In the genomic region with DNA sequence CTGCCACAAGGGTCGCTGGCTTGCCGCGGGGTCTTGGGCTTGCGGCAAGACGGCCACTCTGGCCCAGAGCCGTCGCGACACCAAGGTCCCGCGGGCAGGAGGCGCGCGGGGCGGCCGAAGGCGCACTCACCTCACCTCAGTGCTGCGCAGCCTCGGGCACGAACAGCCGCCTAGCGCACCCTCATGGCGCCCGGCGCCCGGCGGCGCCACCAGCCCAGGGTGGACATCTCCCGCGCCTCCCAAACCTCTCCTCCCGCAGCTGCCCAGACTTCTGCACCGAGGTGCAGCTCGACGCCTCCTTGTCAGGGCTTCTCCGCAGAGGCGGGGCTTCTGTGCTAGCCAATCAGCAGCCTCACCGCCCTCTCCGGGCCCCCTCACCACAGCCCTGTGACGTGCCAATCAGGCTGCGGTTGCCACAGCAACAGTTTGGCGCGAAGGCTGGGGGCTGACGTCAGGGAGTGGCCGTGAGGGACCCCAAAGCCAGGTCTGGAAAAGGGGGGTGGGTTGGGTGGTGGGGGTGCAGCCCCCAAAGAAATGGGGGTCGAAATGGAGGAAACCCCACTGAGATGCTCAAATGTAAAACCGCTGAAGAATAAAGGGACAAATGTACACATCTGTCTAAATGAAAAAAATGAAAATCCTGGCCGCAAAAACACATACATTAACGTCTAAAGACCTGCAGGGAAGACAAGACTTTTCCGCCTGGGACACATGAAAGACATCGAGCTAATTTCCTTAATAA, we compare ENCODE assay signal across 8 cellular contexts. TPM values are rescaled to one million over a fixed set of nuclear protein-coding genes. Genes with fewer than 3 reads are reported as not detected.
A peak's percentile ranks its signal among the peaks of the same experiment; 100 is the strongest.
DNase-seq lines count a peak whose midpoint lies in the region; ATAC-seq lines count a peak whose summit lies in the region.
"Had no signal": no experiment of that assay in that cellular context is flagged by ENCODE, and none has a peak within 500 bp of the region (broad histone marks: within the 10 kb centered on the region; RNA-seq: fewer than 3 reads in every experiment).

A gene (minus strand): TSS at position 275 of the 742 bp plus-strand sequence. CDS start 16,071 bp downstream, outside the sequence.
A gene (minus strand): TSS at position 275 of the 742 bp plus-strand sequence. CDS start 16,449 bp downstream, outside the sequence.

- peak within 1 kb of the TSS in 1 of 2 experiments; percentile 67 for H3K4me3 ChIP-seq in mesenchymal stem cell (ENCODE audit: insufficient read depth in 1 of 2, low read depth in 1 of 2, low read length in 2 of 2)

- peak within 1 kb of the TSS; percentile 61 for H4K91ac ChIP-seq in mesenchymal stem cell (ENCODE audit: low read length)

- H3K4me2 ChIP-seq in mesenchymal stem cell (ENCODE audit: low read length, poor library complexity, severe bottlenecking), result no peak within 1 kb of the TSS

- H3K27ac Mint-ChIP-seq in dendritic cell treated with granulocyte-macrophage colony-stimulating factor and Interleukin-4, amounts not matched to agents 40 ng/mL and 50 ng/mL, for 4 days, result peak within 1 kb of the TSS; percentile 69
- H3K27ac Mint-ChIP-seq: activated naive CD4-positive, alpha-beta T cell treated with anti-CD3 and anti-CD28 coated beads for 36 hours had no signal

- H3K9me3 Mint-ChIP-seq in dendritic cell treated with granulocyte-macrophage colony-stimulating factor and Interleukin-4, amounts not matched to agents 40 ng/mL and 50 ng/mL, for 4 days, result peaks cover 53% of the 10 kb centered on the region

- intact Hi-C loops in dendritic cell treated with granulocyte-macrophage colony-stimulating factor and Interleukin-4, amounts not matched to agents 40 ng/mL and 50 ng/mL, for 4 days (cut with micrococcal nuclease), result no loop called here

- H3K23ac ChIP-seq in mesenchymal stem cell (ENCODE audit: low read length in 2 of 2), result no peak within 1 kb of the TSS

- H3K36me3 ChIP-seq in mesenchymal stem cell (ENCODE audit: control insufficient read depth in 1 of 2, insufficient read depth in 2 of 2, low read depth in 1 of 2, low read length in 2 of 2), result no peaks in the 10 kb centered on the region

- no peak within 1 kb of the TSS for H2AFZ ChIP-seq in mesenchymal stem cell (ENCODE audit: low read depth, low read length)

- no peaks in the 10 kb centered on the region for H3K79me1 ChIP-seq in mesenchymal stem cell (replicated peaks; ENCODE audit: low read length, poor library complexity, severe bottlenecking)

- H3K9ac ChIP-seq in mesenchymal stem cell (ENCODE audit: low read length), result peak within 1 kb of the TSS; percentile 63

- WGBS in mesenchymal stem cell, result 92% methylated on average over 49 of the region's 49 CpGs

- no peak within 1 kb of the TSS for H2BK12ac ChIP-seq in mesenchymal stem cell (ENCODE audit: low read length in 2 of 2)

- peaks cover 25% of the 10 kb centered on the region for H3K27me3 Mint-ChIP-seq in dendritic cell treated with granulocyte-macrophage colony-stimulating factor and Interleukin-4, amounts not matched to agents 40 ng/mL and 50 ng/mL, for 4 days

- H4K8ac ChIP-seq in mesenchymal stem cell (ENCODE audit: low read length), result no peak within 1 kb of the TSS

- no peak within 1 kb of the TSS for H2AK5ac ChIP-seq in mesenchymal stem cell (ENCODE audit: low read length, severe bottlenecking)

- H2BK5ac ChIP-seq in mesenchymal stem cell (ENCODE audit: low read depth, low read length, poor library complexity, severe bottlenecking), result no peak within 1 kb of the TSS

- H3K27me3 ChIP-seq in mesenchymal stem cell (ENCODE audit: control insufficient read depth in 1 of 2, insufficient read depth in 1 of 2, low read length in 2 of 2), result no peaks in the 10 kb centered on the region

- no peak within 1 kb of the TSS for H2BK15ac ChIP-seq in mesenchymal stem cell (ENCODE audit: low read depth, poor library complexity, severe bottlenecking)

- no peak within 1 kb of the TSS for H3K18ac ChIP-seq in mesenchymal stem cell (ENCODE audit: low read depth in 1 of 2, low read length in 2 of 2)

- no peak for ATAC-seq in HG03442 (IDR thresholded peaks at IDR 0.05; ENCODE audit: unreplicated experiment)
- no peak for ATAC-seq in GM21526 (IDR thresholded peaks at IDR 0.05; ENCODE audit: low FRiP score, unreplicated experiment)

- DNase-seq in NCI-H69 (lab: John Stamatoyannopoulos, UW) (peak; percentile 94), mesenchymal stem cell (no peak), AG08396 (ENCODE audit: low spot score) (no peak)
- DNase-seq: activated naive CD4-positive, alpha-beta T cell treated with anti-CD3 and anti-CD28 coated beads for 36 hours had no signal

- H3K14ac ChIP-seq in mesenchymal stem cell (ENCODE audit: low read length in 2 of 2), result no peak within 1 kb of the TSS

- peaks cover 9% of the 10 kb centered on the region for H3K9me3 ChIP-seq in mesenchymal stem cell (ENCODE audit: control insufficient read depth, low read length)

- no peak within 1 kb of the TSS for H3K4ac ChIP-seq in mesenchymal stem cell (ENCODE audit: low read depth in 1 of 2, low read length in 2 of 2)

- peaks cover 11% of the 10 kb centered on the region for H3K4me1 Mint-ChIP-seq in dendritic cell treated with granulocyte-macrophage colony-stimulating factor and Interleukin-4, amounts not matched to agents 40 ng/mL and 50 ng/mL, for 4 days (ENCODE audit: low read depth)

- H3K4me3 Mint-ChIP-seq in dendritic cell treated with granulocyte-macrophage colony-stimulating factor and Interleukin-4, amounts not matched to agents 40 ng/mL and 50 ng/mL, for 4 days, result peak within 1 kb of the TSS; percentile 59
- H3K4me3 Mint-ChIP-seq: activated naive CD4-positive, alpha-beta T cell treated with anti-CD3 and anti-CD28 coated beads for 36 hours had no signal

- no peak within 1 kb of the TSS for H2BK120ac ChIP-seq in mesenchymal stem cell (ENCODE audit: low read depth, low read length)

- H3K4me1 ChIP-seq in mesenchymal stem cell (ENCODE audit: control insufficient read depth, insufficient read depth, low read depth, low read length), result no peaks in the 10 kb centered on the region

- H3K27ac ChIP-seq in mesenchymal stem cell (ENCODE audit: low read length, poor library complexity, severe bottlenecking) (no peak within 1 kb of the TSS), temporal lobe (ENCODE audit: low read depth, low read length) (peak within 1 kb of the TSS; percentile 82)

- H3K36me3 Mint-ChIP-seq in dendritic cell treated with granulocyte-macrophage colony-stimulating factor and Interleukin-4, amounts not matched to agents 40 ng/mL and 50 ng/mL, for 4 days (ENCODE audit: low read depth), result peaks cover 8% of the 10 kb centered on the region

RNA-seq across cellular contexts. Expression of the first gene that starts in this region (rescaled TPM):
- not detected for polyA plus RNA-seq in mesenchymal stem cell (2013, experiment 1 of 2)
- not detected for polyA plus RNA-seq in mesenchymal stem cell (2013, experiment 2 of 2)
- total RNA-seq in temporal lobe, result 38.1 TPM
- total RNA-seq: activated naive CD4-positive, alpha-beta T cell treated with anti-CD3 and anti-CD28 coated beads for 36 hours had no signal

RNA-seq across cellular contexts. Expression of the second gene that starts in this region (rescaled TPM):
- polyA plus RNA-seq in mesenchymal stem cell (2013, experiment 1 of 2), result not detected
- not detected for polyA plus RNA-seq in mesenchymal stem cell (2013, experiment 2 of 2)
- total RNA-seq in temporal lobe, result 4.2 TPM
- total RNA-seq: activated naive CD4-positive, alpha-beta T cell treated with anti-CD3 and anti-CD28 coated beads for 36 hours had no signal
